ENCODE assay signal across 8 cellular contexts in the genomic region with DNA sequence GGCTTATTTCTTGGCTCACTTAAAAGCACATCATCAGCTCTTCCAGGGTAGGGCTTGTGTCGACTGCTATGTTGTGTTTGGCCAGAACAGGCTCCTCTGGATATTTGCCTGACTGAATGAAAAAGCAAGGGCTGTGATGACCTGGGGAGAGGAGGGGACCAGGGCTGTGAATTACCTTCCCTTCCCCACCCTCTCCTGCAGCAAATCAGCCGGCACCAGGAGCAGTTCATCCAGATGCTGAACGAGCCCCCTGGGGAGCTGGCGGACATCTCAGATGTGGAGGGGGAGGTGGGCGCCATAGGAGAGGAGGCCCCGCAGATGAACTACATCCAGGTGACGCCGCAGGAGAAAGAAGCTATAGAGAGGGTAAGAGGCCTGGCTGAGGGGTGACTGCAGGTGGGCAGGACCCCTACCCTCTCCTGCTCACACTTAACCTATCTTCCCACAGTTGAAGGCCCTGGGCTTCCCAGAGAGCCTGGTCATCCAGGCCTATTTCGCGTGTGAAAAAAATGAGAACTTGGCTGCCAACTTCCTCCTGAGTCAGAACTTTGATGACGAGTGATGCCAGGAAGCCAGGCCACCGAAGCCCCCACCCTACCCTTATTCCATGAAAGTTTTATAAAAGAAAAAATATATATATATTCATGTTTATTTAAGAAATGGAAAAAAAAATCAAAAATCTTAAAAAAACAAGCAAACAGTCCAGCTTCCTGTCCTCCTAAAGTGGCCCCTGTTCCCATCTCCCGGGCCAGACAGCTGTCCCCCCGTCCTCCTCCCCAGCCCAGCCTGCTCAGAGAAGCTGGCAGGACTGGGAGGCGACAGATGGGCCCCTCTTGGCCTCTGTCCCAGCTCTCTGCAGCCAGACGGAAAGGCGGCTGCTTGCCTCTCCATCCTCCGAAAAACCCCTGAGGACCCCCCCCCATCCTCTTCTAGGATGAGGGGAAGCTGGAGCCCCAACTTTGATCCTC.
DNase-seq lines count a peak whose midpoint lies in the region; ATAC-seq and TF ChIP-seq lines count a peak whose summit lies in the region.

No MANE protein-coding gene starts in this region.

- peak overlapping the region; percentile 73 for H3K27ac ChIP-seq in cingulate gyrus (ENCODE audit: low read depth, low read length)

- H3K27me3 Mint-ChIP-seq in nephron (ENCODE audit: low read depth) = no peaks in the 10 kb centered on the region

- ATAC-seq in HG03457 (IDR thresholded peaks at IDR 0.05; ENCODE audit: unreplicated experiment) = no peak
- no peak for ATAC-seq in HG03280 (IDR thresholded peaks at IDR 0.05; ENCODE audit: unreplicated experiment)

- H3K36me3 Mint-ChIP-seq in nephron (ENCODE audit: low read depth) = peaks cover 55% of the 10 kb centered on the region

- H3K4me3 Mint-ChIP-seq in nephron = peak overlapping the region; percentile 31 to 64 (median 52)

- H3K9me3 Mint-ChIP-seq in nephron = no peaks in the 10 kb centered on the region

- peaks cover 40% of the 10 kb centered on the region for H3K4me1 Mint-ChIP-seq in nephron

- H3K27ac Mint-ChIP-seq in nephron = peak overlapping the region; percentile 81 to 91 (median 84)

- no peak for TF ChIP-seq CTCF in nephron (IDR thresholded peaks at IDR 0.05; ENCODE audit: unreplicated experiment in 3 of 3)

- DNase-seq in DMS 273 treated with DMSO at 0.1 percent for 48 hours (lab: John Stamatoyannopoulos, UW) (peak; percentile 88), NCI-H446 (lab: John Stamatoyannopoulos, UW) (peak; percentile 93 to 95)
- DNase-seq in stimulated activated CD4-positive, alpha-beta T cell treated with anti-CD3 and anti-CD28 coated beads, Interleukin-12 subunit alpha, Interleukin-12 subunit beta, amount 100 ng/mL, for 4 hours = no peak
- DNase-seq in activated effector memory CD4-positive, alpha-beta T cell treated with Interleukin-2 at 50 U/mL for 16 hours = no peak

Comparison
In these comparisons a context has a peak if more than half of its experiments do, and no peak if none do; other contexts are left out.
1. DNase-seq: peak in DMS 273 treated with DMSO at 0.1 percent for 48 hours (single experiment) and NCI-H446 (2 of 2); none in stimulated activated CD4-positive, alpha-beta T cell treated with anti-CD3 and anti-CD28 coated beads, Interleukin-12 subunit alpha, Interleukin-12 subunit beta, amount 100 ng/mL, for 4 hours (single experiment) and activated effector memory CD4-positive, alpha-beta T cell treated with Interleukin-2 at 50 U/mL for 16 hours (single experiment).